Comparison of ENCODE assay signal across 12 cellular contexts in genomic region chr9:117046666-117047327, GRCh38.
DNase-seq lines count a peak whose midpoint lies in the region; ATAC-seq, FAIRE-seq and TF ChIP-seq lines count a peak whose summit lies in the region.
"Had no signal": no experiment of that assay in that cellular context is flagged by ENCODE, and none has a peak within 500 bp of the region (broad histone marks: within the 10 kb centered on the region; RNA-seq: fewer than 3 reads in every experiment).

No MANE protein-coding gene starts in this region.

- WGBS in K562 (ENCODE audit: insufficient coverage, low coverage, missing lambda C conversion rate): 0% methylated on average over 3 of the region's 3 CpGs

- POLR2A ChIA-PET in AG04450 (lab: Yijun Ruan, JAX) (no interaction called here), K562 (lab: Yijun Ruan, JAX) (no interaction called here)

- H3K27ac ChIP-seq in AG04450 (ENCODE audit: low read depth, low read length) (no peak overlapping the region), K562 (ENCODE audit: extremely low read depth, low read depth, low read length) (no peak overlapping the region)
- H3K27ac ChIP-seq: spleen had no signal

- no peaks in the 10 kb centered on the region for H3K79me2 ChIP-seq in K562 (ENCODE audit: control insufficient read depth, insufficient read depth, low read length)

- H3K4me2 ChIP-seq in K562 (ENCODE audit: insufficient read depth, low read length): no peak overlapping the region

- no peak overlapping the region for H3K9ac ChIP-seq in K562 (ENCODE audit: insufficient read depth in 1 of 2, low read depth in 2 of 2, low read length in 2 of 2)

- CTCF ChIA-PET in AG04450 (lab: Charles Lee): interaction anchor here (1.4 kb wide), 1 partner anchor 365 kb away, joined by 3 read pairs; no protein-coding TSS in a partner anchor
- CTCF ChIA-PET in K562 (lab: Yijun Ruan, JAX; ENCODE audit: low intra/inter-chr PET ratio): no interaction called here

- no peaks in the 10 kb centered on the region for H3K9me1 ChIP-seq in K562 (ENCODE audit: control insufficient read depth, insufficient read depth, low read length)

- ATAC-seq in GM19035 (IDR thresholded peaks at IDR 0.05; ENCODE audit: unreplicated experiment) (peak; percentile 84), HG03025 (IDR thresholded peaks at IDR 0.05; ENCODE audit: low FRiP score, unreplicated experiment) (peak; percentile 83), K562 (no peak), HG03520 (IDR thresholded peaks at IDR 0.05; ENCODE audit: unreplicated experiment) (no peak)

- no peaks in the 10 kb centered on the region for H3K36me3 ChIP-seq in K562 (ENCODE audit: control insufficient read depth, insufficient read depth, low read length)
- H3K36me3 ChIP-seq: spleen had no signal

- no peak for TF ChIP-seq EP300 in K562 (IDR thresholded peaks at IDR 0.05; ENCODE audit: low read length)

- BruUV-seq in K562 (replicated peaks; lab: Mats Ljungman, UMichigan): no TSS peak

- TF ChIP-seq CTCF in AG04450 (IDR thresholded peaks at IDR 0.05; ENCODE audit: low read depth, low read length) (0 out of 2 replicates have a peak, but pooled peaks have one; percentile 13), K562 (IDR thresholded peaks at IDR 0.05 in 2 of 3, conservative IDR thresholded peaks at IDR 0.05 in 1 of 3; ENCODE audit: insufficient read depth in 2 of 3, low read depth in 1 of 3, low read length in 3 of 3) (no peak)

- no peak overlapping the region for H2AFZ ChIP-seq in K562 (ENCODE audit: low read depth, low read length)

- no peak for DNase-seq in AG04450 (ENCODE audit: low read depth, low spot score)
- DNase-seq in K562 (ENCODE audit: extremely low read depth in 1 of 4, low spot score in 3 of 4): no peak
- DNase-seq in RPMI8226: no peak
- DNase-seq in cerebellum (ENCODE audit: low spot score): no peak
- DNase-seq in frontal cortex (ENCODE audit: low spot score in 2 of 2): no peak
- DNase-seq: activated CD8-positive, alpha-beta memory T cell treated with anti-CD3 and anti-CD28 coated beads, Interleukin-2, amount 50 U/mL, for 48 hours; caudate nucleus; NCI-H2081; spleen had no signal

- FAIRE-seq in K562 (lab: Jason Lieb, UNC) (no peak), frontal cortex (lab: Jason Lieb, UNC) (no peak)

- intact Hi-C loops in K562 (cut with micrococcal nuclease): no loop called here

- no peak for TF ChIP-seq POLR2A in K562 (conservative IDR thresholded peaks at IDR 0.05)

- in situ Hi-C loops in K562 (cut with MboI): no loop called here

- no peaks in the 10 kb centered on the region for H3K9me3 ChIP-seq in AG04450 (ENCODE audit: control insufficient read depth, insufficient read depth, low read length)
- H3K9me3 ChIP-seq in K562 (replicated peaks; ENCODE audit: control insufficient read depth, insufficient read depth, low read depth, low read length): no peaks in the 10 kb centered on the region
- H3K9me3 ChIP-seq: spleen had no signal

- H3K4me1 ChIP-seq in K562 (replicated peaks in 1 of 2; ENCODE audit: control insufficient read depth in 2 of 2, insufficient read depth in 2 of 2, low read length in 2 of 2): no peaks in the 10 kb centered on the region
- H3K4me1 ChIP-seq: spleen had no signal

- TF ChIP-seq RAD21 in K562 (CRISPR knock-in tag; conservative IDR thresholded peaks at IDR 0.05 in 1 of 2, IDR thresholded peaks at IDR 0.05 in 1 of 2): no peak

- H3K4me3 ChIP-seq in AG04450 (ENCODE audit: low read depth, low read length) (no peak overlapping the region), K562 (no peak overlapping the region)
- H3K4me3 ChIP-seq: spleen had no signal

- H3K27me3 ChIP-seq in AG04450 (ENCODE audit: control insufficient read depth, insufficient read depth, low read length): no peaks in the 10 kb centered on the region
- no peaks in the 10 kb centered on the region for H3K27me3 ChIP-seq in K562 (ENCODE audit: control insufficient read depth in 2 of 2, insufficient read depth in 2 of 2, low read length in 2 of 2)
- H3K27me3 ChIP-seq: spleen had no signal

- H4K20me1 ChIP-seq in K562 (replicated peaks; ENCODE audit: control insufficient read depth, insufficient read depth, low read length): no peaks in the 10 kb centered on the region

TF ChIP-seq in K562, 482 proteins besides CTCF, POLR2A, EP300 and RAD21:
- TF ChIP-seq ZNF24 (IDR thresholded peaks at IDR 0.05) (peak; percentile 82), ZNF444 (CRISPR knock-in tag; IDR thresholded peaks at IDR 0.05) (no peak)

Comparison
In these comparisons a context has a peak if more than half of its experiments do, and no peak if none do; other contexts are left out.
1. ATAC-seq: peak in GM19035 (single experiment) and HG03025 (single experiment); none in K562 (single experiment) and HG03520 (single experiment).